17 cellular contexts compared by ENCODE assay signal in the genomic region with DNA sequence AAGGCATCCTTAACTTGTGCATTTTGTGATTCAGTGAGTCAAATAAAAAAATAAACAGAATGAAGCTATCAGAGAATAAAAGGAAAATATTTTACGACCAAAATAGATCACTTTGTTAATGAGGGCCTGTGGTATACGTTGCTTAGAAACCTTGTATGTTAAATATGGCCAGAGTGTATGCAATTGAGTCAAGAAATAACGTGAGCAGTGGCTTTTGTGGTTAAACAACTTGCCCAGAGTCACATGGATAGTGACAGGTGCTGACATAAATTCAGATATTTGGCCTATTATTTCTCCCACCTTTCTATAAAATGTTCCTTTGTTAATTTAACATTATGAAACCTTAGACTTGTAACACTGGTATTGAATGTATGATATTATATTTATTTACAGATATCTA.
A peak's percentile ranks its signal among the peaks of the same experiment; 100 is the strongest.
DNase-seq lines count a peak whose midpoint lies in the region; TF ChIP-seq lines count a peak whose summit lies in the region.
"Had no signal": no experiment of that assay in that cellular context is flagged by ENCODE, and none has a peak within 500 bp of the region (broad histone marks: within the 10 kb centered on the region; RNA-seq: fewer than 3 reads in every experiment).

No MANE protein-coding gene starts in this region.

- H3K4me2 ChIP-seq in SU-DHL-6 (ENCODE audit: low read depth, low read length, poor library complexity, severe bottlenecking): peak overlapping the region; percentile 50
- H3K4me2 ChIP-seq: KMS-11 had no signal

- TF ChIP-seq CTCF in GM13977 (IDR thresholded peaks at IDR 0.05; ENCODE audit: extremely low read depth, insufficient read depth, missing control alignments): no peak
- no peak for TF ChIP-seq CTCF in SU-DHL-6 (IDR thresholded peaks at IDR 0.05; ENCODE audit: insufficient read depth, low read length, poor library complexity, severe bottlenecking)

- in situ Hi-C loops in GM13977 (cut with MboI; ENCODE audit: low pct_unique_long_range_greater_than_20kb, low sequenced_read_pairs, unreplicated experiment): no loop called here

- H3K9me3 ChIP-seq in SU-DHL-6 (ENCODE audit: insufficient read depth, low read length): no peaks in the 10 kb centered on the region
- H3K9me3 ChIP-seq: BE2C had no signal

- no peaks in the 10 kb centered on the region for H4K20me1 ChIP-seq in SU-DHL-6 (ENCODE audit: low read depth, low read length)

- H3K27ac ChIP-seq in SU-DHL-6 (ENCODE audit: low read depth, low read length): peak overlapping the region; percentile 72
- H3K27ac ChIP-seq: HL-60, KMS-11 had no signal

- no peaks in the 10 kb centered on the region for H3K27me3 ChIP-seq in SU-DHL-6 (ENCODE audit: low read length)
- H3K27me3 ChIP-seq: BE2C had no signal

- no peak overlapping the region for H3K4me3 ChIP-seq in SU-DHL-6 (ENCODE audit: insufficient read depth, low read length, poor library complexity, severe bottlenecking)

- H3K36me3 ChIP-seq in SU-DHL-6 (ENCODE audit: low read length): no peaks in the 10 kb centered on the region
- H3K36me3 ChIP-seq: BE2C had no signal

- H3K9ac ChIP-seq in SU-DHL-6 (ENCODE audit: low read length): no peak overlapping the region
- H3K9ac ChIP-seq: KMS-11 had no signal

- H3F3A ChIP-seq in SU-DHL-6 (ENCODE audit: insufficient read depth): no peaks in the 10 kb centered on the region; the same call in 1 of the 2 replicates

- no peaks in the 10 kb centered on the region for H3K79me2 ChIP-seq in SU-DHL-6 (ENCODE audit: insufficient read depth, low read length)

- H2AFZ ChIP-seq in SU-DHL-6 (ENCODE audit: low read depth, low read length, severe bottlenecking): no peak overlapping the region

- peak; percentile 6 for DNase-seq in GM13977 (ENCODE audit: low spot score)
- peak; percentile 76 for DNase-seq in NAMALWA (ENCODE audit: low spot score)
- DNase-seq in myocyte (ENCODE audit: low read depth): peak; percentile 83
- DNase-seq in epidermal melanocyte (ENCODE audit: insufficient read length, low spot score): no peak
- no peak for DNase-seq in DMS53 treated with DMSO at 0.1 percent for 48 hours (lab: John Stamatoyannopoulos, UW; ENCODE audit: unreplicated experiment)
- no peak for DNase-seq in UCSD-AML1 (lab: John Stamatoyannopoulos, UW; ENCODE audit: unreplicated experiment)
- no peak for DNase-seq in germinal center (ENCODE audit: low spot score)
- DNase-seq: BE2C; CD8-positive, alpha-beta T cell; NCI-H2029; NCI-H2227 treated with DMSO at 0.1 percent for 48 hours; NCI-H526; SHP77 treated with DMSO at 0.1 percent for 48 hours; T-helper 2 cell had no signal

- H3K9me2 ChIP-seq in SU-DHL-6 (replicated peaks; ENCODE audit: insufficient read depth, low read length): no peaks in the 10 kb centered on the region

Comparison
In these comparisons a context has a peak if more than half of its experiments do, and no peak if none do; other contexts are left out.
1. DNase-seq: peak in GM13977 (single experiment), NAMALWA (single experiment) and myocyte (single experiment); none in epidermal melanocyte (single experiment), DMS53 treated with DMSO at 0.1 percent for 48 hours (single experiment), UCSD-AML1 (single experiment) and germinal center (single experiment).